ENCODE assay signal across 14 cellular contexts in genomic region chr2:61433606-61434005, GRCh38. TPM values are rescaled to one million over a fixed set of nuclear protein-coding genes. Genes with fewer than 3 reads are reported as not detected.
A peak's percentile ranks its signal among the peaks of the same experiment; 100 is the strongest.
DNase-seq lines count a peak whose midpoint lies in the region; ATAC-seq, FAIRE-seq and TF ChIP-seq lines count a peak whose summit lies in the region.
"Had no signal": no experiment of that assay in that cellular context is flagged by ENCODE, and none has a peak within 500 bp of the region (broad histone marks: within the 10 kb centered on the region; RNA-seq: fewer than 3 reads in every experiment).

No MANE protein-coding gene starts in this region.

- H3K4me1 ChIP-seq in HepG2 (ENCODE audit: insufficient read depth, low read length) = peaks cover 72% of the 10 kb centered on the region
- peaks cover 0 to 43% (median 2%) of the 10 kb centered on the region in 4 donors for H3K4me1 ChIP-seq in right lobe of liver
- peaks cover 44% of the 10 kb centered on the region for H3K4me1 ChIP-seq in OCI-LY1 (ENCODE audit: insufficient read depth, low read length, severe bottlenecking)

- H2AFZ ChIP-seq in HepG2 (ENCODE audit: low read length) = no peak overlapping the region
- H2AFZ ChIP-seq in OCI-LY1 (ENCODE audit: low read length) = no peak overlapping the region

- H3K27ac ChIP-seq in HepG2 (ENCODE audit: extremely low read length, insufficient read depth, low read length) = no peak overlapping the region
- H3K27ac ChIP-seq in right lobe of liver = no peak overlapping the region
- H3K27ac ChIP-seq in OCI-LY1 (ENCODE audit: low read depth, low read length, poor library complexity, severe bottlenecking) = peak overlapping the region; percentile 67
- H3K27ac ChIP-seq in RWPE1 = no peak overlapping the region
- H3K27ac ChIP-seq: tibial artery had no signal

- ATAC-seq in HepG2 (peak; percentile 59), right lobe of liver (no peak), left colon (peak; percentile 9)

- H3K36me3 ChIP-seq in HepG2 (replicated peaks in 1 of 2; ENCODE audit: control insufficient read depth in 1 of 2, insufficient read depth in 2 of 2, low read length in 2 of 2) (peaks cover 0 to 1% of the 10 kb centered on the region in 2 experiments; a peak in 1 of 5 replicates), right lobe of liver (no peaks in the 10 kb centered on the region), OCI-LY1 (ENCODE audit: insufficient read depth, low read length) (0 out of 2 replicates have a peak, but pooled peaks cover 6% of the 10 kb centered on the region)
- H3K36me3 ChIP-seq: tibial artery had no signal

- TF ChIP-seq POLR2A in HepG2 (IDR thresholded peaks at IDR 0.05; ENCODE audit: insufficient read depth in 1 of 2, low read depth in 2 of 2, low read length in 2 of 2) (no peak), right lobe of liver (IDR thresholded peaks at IDR 0.05) (no peak)

- TF ChIP-seq RAD21 in HepG2 (CRISPR knock-in tag; IDR thresholded peaks at IDR 0.05) = no peak

- intact Hi-C loops in HepG2 (cut with micrococcal nuclease; ENCODE audit: unreplicated experiment) = no loop called here
- intact Hi-C loops in right lobe of liver (cut with DNase I) = no loop called here
- intact Hi-C loops in left colon (cut with DNase I, micrococcal nuclease) = no loop called here

- in situ Hi-C loops in HepG2 (cut with HindIII; ENCODE audit: extremely low pct_ligation_motif_present, low pct_unique_long_range_greater_than_20kb) = no loop called here

- no peak for FAIRE-seq in HepG2 (lab: Jason Lieb, UNC)

- POLR2A ChIA-PET in HepG2 (lab: Yijun Ruan, JAX) (interaction anchor here (0.7 kb wide), 1 partner anchor 103 kb away, joined by 3 read pairs; no protein-coding TSS in a partner anchor), RWPE1 (lab: Yijun Ruan, JAX; ENCODE audit: low non-redundant PET) (no interaction called here)

- no peak overlapping the region for H3K4me2 ChIP-seq in HepG2 (ENCODE audit: low read depth, low read length)
- peak overlapping the region; percentile 2; the same call in 1 of the 2 replicates for H3K4me2 ChIP-seq in OCI-LY1 (ENCODE audit: low read length)

- H3K27me3 ChIP-seq in HepG2 (ENCODE audit: control insufficient read depth in 1 of 2, insufficient read depth in 2 of 2, low read length in 2 of 2) = no peaks in the 10 kb centered on the region
- no peaks in the 10 kb centered on the region for H3K27me3 ChIP-seq in right lobe of liver
- no peaks in the 10 kb centered on the region for H3K27me3 ChIP-seq in OCI-LY1 (ENCODE audit: insufficient read depth, low read length)
- H3K27me3 ChIP-seq: tibial artery had no signal

- TF ChIP-seq CTCF in HepG2 (CRISPR knock-in tag; IDR thresholded peaks at IDR 0.05) (0 out of 2 replicates have a peak, but pooled peaks have one; percentile 12), right lobe of liver (IDR thresholded peaks at IDR 0.05) (no peak), OCI-LY1 (IDR thresholded peaks at IDR 0.05; ENCODE audit: low read length) (no peak), RWPE1 (conservative IDR thresholded peaks at IDR 0.05; ENCODE audit: low read depth) (no peak)

- H3F3A ChIP-seq in OCI-LY1 (ENCODE audit: insufficient read depth, low read length) = no peaks in the 10 kb centered on the region

- TF ChIP-seq EP300 in HepG2 (IDR thresholded peaks at IDR 0.05; ENCODE audit: low read depth in 2 of 2, low read length in 2 of 2) (no peak), HepG2 (CRISPR knock-in tag; IDR thresholded peaks at IDR 0.05; ENCODE audit: borderline replicate concordance) (no peak)

- H3K9me3 ChIP-seq in HepG2 (ENCODE audit: low read length) (0 out of 2 replicates have a peak, but pooled peaks cover 5% of the 10 kb centered on the region), right lobe of liver (no peaks in the 10 kb centered on the region), OCI-LY1 (ENCODE audit: low read length) (no peaks in the 10 kb centered on the region)
- H3K9me3 ChIP-seq: tibial artery had no signal

- H3K9ac ChIP-seq in HepG2 (ENCODE audit: insufficient read depth, low read depth, low read length) = no peak overlapping the region
- no peak overlapping the region for H3K9ac ChIP-seq in OCI-LY1 (ENCODE audit: low read length)

- CTCF ChIA-PET in HepG2 (lab: Yijun Ruan, JAX; ENCODE audit: low intra/inter-chr PET ratio, low total read pairs) = no interaction called here
- CTCF ChIA-PET in RWPE1 (lab: Yijun Ruan, JAX) = no interaction called here

- WGBS in HepG2 (ENCODE audit: low lambda C conversion rate) = 90% methylated on average over 1 of the region's 1 CpG
- WGBS in right lobe of liver (ENCODE audit: insufficient coverage, low coverage, low lambda C conversion rate, missing lambda C conversion rate) = 100% methylated on average over 1 of the region's 1 CpG

- H3K4me3 ChIP-seq in HepG2 (replicated peaks in 1 of 3; ENCODE audit: insufficient read depth in 1 of 3, low read depth in 2 of 3, low read length in 3 of 3) (no peak overlapping the region), right lobe of liver (no peak overlapping the region), OCI-LY1 (ENCODE audit: low read depth, low read length, poor library complexity, severe bottlenecking) (no peak overlapping the region)
- H3K4me3 ChIP-seq: tibial artery had no signal

- no TSS peak for BruUV-seq in HepG2 (replicated peaks; lab: Mats Ljungman, UMichigan)

- peaks cover 80% of the 10 kb centered on the region for H4K20me1 ChIP-seq in HepG2 (ENCODE audit: insufficient read depth, low read length)
- no peaks in the 10 kb centered on the region for H4K20me1 ChIP-seq in OCI-LY1 (ENCODE audit: insufficient read depth, low read length)

- H3K9me2 ChIP-seq in OCI-LY1 (ENCODE audit: low read depth, low read length) = no peaks in the 10 kb centered on the region

- DNase-seq in HepG2 (ENCODE audit: low spot score) (no peak), right lobe of liver (no peak), left colon (no peak), ureter (ENCODE audit: low spot score) (no peak), RWPE1 (ENCODE audit: low spot score) (no peak), NCI-H526 (lab: John Stamatoyannopoulos, UW) (no peak)
- no peak for DNase-seq in activated effector memory CD4-positive, alpha-beta T cell treated with anti-CD3 and anti-CD28 coated beads, Interleukin-2, amount 50 U/mL, for 16 hours
- DNase-seq: activated CD8-positive, alpha-beta memory T cell treated with anti-CD3 and anti-CD28 coated beads for 24 hours; activated gamma-delta T cell treated with Interleukin-2 at 50 U/mL for 16 hours; NCI-H1417; NCI-H345; stimulated activated CD4-positive, alpha-beta T cell treated with anti-CD3 and anti-CD28 coated beads, Interleukin-2, amount 100 ng/mL, for 48 hours; tibial artery had no signal

- H3K79me2 ChIP-seq in HepG2 (ENCODE audit: insufficient read depth, low read length) = peaks cover 90% of the 10 kb centered on the region
- peaks cover 96% of the 10 kb centered on the region for H3K79me2 ChIP-seq in OCI-LY1 (ENCODE audit: insufficient read depth, low read length)

TF ChIP-seq in HepG2, 621 proteins besides CTCF, POLR2A, EP300 and RAD21 (continues in another document):
- 0 out of 2 replicates have a peak, but pooled peaks have one; percentile 10 for TF ChIP-seq ZNF547 (CRISPR knock-in tag; IDR thresholded peaks at IDR 0.05)
- no peak for TF ChIP-seq PHF8 (CRISPR knock-in tag; IDR thresholded peaks at IDR 0.05)
- TF ChIP-seq DMAP1 (CRISPR knock-in tag; IDR thresholded peaks at IDR 0.05) = no peak

RNA-seq across cellular contexts. Expression of gene USP34, which starts 37.3 kb away (rescaled TPM):
- total RNA-seq in HepG2 (2016; rRNA removed; fragmentation: Illumina TruSeq; extraction: Trizol) (100 and 155 TPM in 2 replicates), right lobe of liver (10 to 100 TPM; 33.3 to 57.1 (median 41.5) TPM), left colon (10 to 100 TPM; 81.3 to 89.0 TPM), ureter (152 TPM)
- total RNA-seq in HepG2 (2016; cell fraction: cytosol; rRNA removed; fragmentation: Illumina TruSeq; extraction: Trizol; ENCODE audit: low read depth) = 43.5 and 56.3 TPM in 2 replicates
- total RNA-seq in HepG2 (2016; cell fraction: insoluble cytoplasmic fraction; rRNA removed; fragmentation: Illumina TruSeq; extraction: Trizol) = 93.9 and 148 TPM in 2 replicates
- 37.1 and 44.6 TPM in 2 replicates for total RNA-seq in HepG2 (2016; cell fraction: membrane; rRNA removed; fragmentation: Illumina TruSeq; extraction: Trizol)
- total RNA-seq in HepG2 (2016; cell fraction: nucleus; rRNA removed; fragmentation: Illumina TruSeq; extraction: Trizol) = 155 and 174 TPM in 2 replicates
- polyA plus RNA-seq in HepG2 (2011; rRNA removed) = 79.9 and 99.2 TPM in 2 replicates
- 38.9 and 63.9 TPM in 2 replicates for polyA plus RNA-seq in HepG2 (2011; cell fraction: cytosol; rRNA removed)
- 110 and 113 TPM in 2 replicates for polyA plus RNA-seq in HepG2 (2011; cell fraction: nucleus; rRNA removed)
- polyA plus RNA-seq in HepG2 (2012) = 88.4 and 89.7 TPM in 2 replicates
- 4.3 and 5.9 TPM in 2 replicates for polyA plus RNA-seq in HepG2 (2016; cell fraction: cytosol; fragmentation: Illumina TruSeq; extraction: Trizol; ENCODE audit: low read depth)
- polyA plus RNA-seq in HepG2 (2016; cell fraction: insoluble cytoplasmic fraction; fragmentation: Illumina TruSeq; extraction: Trizol; ENCODE audit: low read depth) = 126 and 130 TPM in 2 replicates
- 13.7 and 17.5 TPM in 2 replicates for polyA plus RNA-seq in HepG2 (2016; cell fraction: membrane; fragmentation: Illumina TruSeq; extraction: Trizol; ENCODE audit: low read depth)
- 191 and 219 TPM in 2 replicates for polyA plus RNA-seq in HepG2 (2016; cell fraction: nucleus; fragmentation: Illumina TruSeq; extraction: Trizol; ENCODE audit: insufficient read depth, low read depth)
- polyA minus RNA-seq in HepG2 (2011; rRNA and poly(A)+ RNA removed; ENCODE audit: low replicate concordance) = 132 and 183 TPM in 2 replicates
- polyA minus RNA-seq in HepG2 (2011; cell fraction: cytosol; rRNA and poly(A)+ RNA removed) = 93.0 and 99.9 TPM in 2 replicates
- 468 and 469 TPM in 2 replicates for polyA minus RNA-seq in HepG2 (2011; cell fraction: nucleus; rRNA and poly(A)+ RNA removed)

Comparison
In these comparisons a context has a peak if more than half of its experiments do, and no peak if none do; other contexts are left out.
1. ATAC-seq: peak in HepG2 (single experiment) and left colon (single experiment); none in right lobe of liver (0 of 4).